8 cellular contexts compared by ENCODE assay signal in the genomic region with DNA sequence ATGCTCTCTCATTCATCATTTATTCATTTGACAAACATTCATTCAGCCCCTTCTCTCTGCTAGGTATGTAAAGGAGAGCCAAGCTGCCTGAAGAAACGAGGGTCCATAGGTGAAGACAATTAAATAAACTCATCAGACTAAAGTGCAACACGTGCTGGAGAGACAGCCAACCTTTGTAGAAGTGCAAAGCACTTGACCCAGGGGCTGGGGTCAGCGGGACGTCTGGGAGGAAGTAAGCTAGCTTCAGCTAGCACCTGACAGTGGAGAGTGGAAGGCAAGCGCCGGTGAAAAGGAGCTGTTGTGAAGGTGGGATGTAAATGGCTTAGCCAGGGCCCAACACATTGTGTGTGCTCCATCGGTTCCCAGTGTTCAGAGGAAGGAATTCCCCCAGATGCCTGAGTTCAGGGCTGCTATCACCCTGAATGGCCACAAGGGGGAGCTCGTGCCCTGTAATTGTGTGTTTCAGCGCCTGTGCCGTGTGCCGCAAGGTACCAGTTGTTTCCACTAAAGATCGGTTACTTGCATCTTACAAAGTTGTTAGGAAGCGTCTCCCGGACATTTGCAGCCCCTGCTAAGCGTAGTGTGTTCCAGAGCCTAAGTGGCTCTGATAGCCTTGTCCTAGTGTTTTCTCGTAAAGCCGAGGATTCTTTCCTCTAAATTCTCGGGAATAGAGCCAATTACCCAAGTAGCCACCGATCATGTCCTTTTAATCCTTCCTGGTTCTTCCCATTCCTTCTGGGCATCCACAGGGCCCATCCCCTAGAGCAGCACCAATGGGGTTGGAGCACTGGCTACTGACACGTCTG. TPM values are rescaled to one million over a fixed set of nuclear protein-coding genes. Genes with fewer than 3 reads are reported as not detected.
DNase-seq lines count a peak whose midpoint lies in the region; ATAC-seq and TF ChIP-seq lines count a peak whose summit lies in the region.

No MANE protein-coding gene starts in this region.

- intact Hi-C loops in ovary (cut with DNase I) (no loop called here), testis (cut with DNase I; ENCODE audit: low total_unique reads) (no loop called here)

- 1 to 2% (median 1%) methylated on average over 20 of the region's 20 CpGs for WGBS in ovary, 3 donors
- WGBS in testis, 2 donors = 4% methylated on average over 18 to 20 of the region's 20 CpGs

- H3K27me3 ChIP-seq in SJSA1 (replicated peaks) (peaks cover 45% of the 10 kb centered on the region), ovary (no peaks in the 10 kb centered on the region), testis (no peaks in the 10 kb centered on the region)

- TF ChIP-seq EP300 in ovary (IDR thresholded peaks at IDR 0.05) = no peak

- H3K4me3 ChIP-seq in SJSA1 (no peak overlapping the region), ovary (no peak overlapping the region), testis (peak overlapping the region in 1 of 2 donors; percentile 36)

- ATAC-seq in HG02763 (IDR thresholded peaks at IDR 0.05; ENCODE audit: unreplicated experiment) = no peak

- H3K4me1 ChIP-seq in SJSA1 (replicated peaks) = peaks cover 4% of the 10 kb centered on the region; the same call in 1 of the 2 replicates
- peaks cover 2% of the 10 kb centered on the region for H3K4me1 ChIP-seq in ovary (ENCODE audit: insufficient read depth)
- peaks cover 8% of the 10 kb centered on the region for H3K4me1 ChIP-seq in testis

- H3K9me3 ChIP-seq in SJSA1 (replicated peaks) (no peaks in the 10 kb centered on the region), ovary (no peaks in the 10 kb centered on the region), testis (no peaks in the 10 kb centered on the region)

- no peak overlapping the region for H3K27ac ChIP-seq in SJSA1
- H3K27ac ChIP-seq in ovary = no peak overlapping the region
- no peak overlapping the region for H3K27ac ChIP-seq in testis

- peak; percentile 77 for DNase-seq in Daoy (ENCODE audit: low read depth)
- DNase-seq in LHCN-M2 (ENCODE audit: low read depth) = peak; percentile 67
- DNase-seq in SJSA1 (ENCODE audit: low read depth in 1 of 2, low spot score in 2 of 2) = peak; percentile 56 to 64
- DNase-seq in activated gamma-delta T cell treated with anti-CD3 and anti-CD28 coated beads, Interleukin-2, amount 50 U/mL, for 16 hours (ENCODE audit: low read depth) = peak; percentile 60
- peak; percentile 58 for DNase-seq in globus pallidus (ENCODE audit: low spot score)
- peak; percentile 51 to 74 (median 65) for DNase-seq in ovary
- peak; percentile 84 for DNase-seq in testis

- TF ChIP-seq POLR2A in ovary (IDR thresholded peaks at IDR 0.05) = no peak
- no peak for TF ChIP-seq POLR2A in testis (IDR thresholded peaks at IDR 0.05)

- no peaks in the 10 kb centered on the region for H3K36me3 ChIP-seq in SJSA1
- no peaks in the 10 kb centered on the region for H3K36me3 ChIP-seq in ovary
- no peaks in the 10 kb centered on the region for H3K36me3 ChIP-seq in testis (ENCODE audit: low read depth, missing control alignments)

- TF ChIP-seq CTCF in ovary (IDR thresholded peaks at IDR 0.05) (peak; percentile 41 to 93 (median 78)), testis (IDR thresholded peaks at IDR 0.05) (peak; percentile 90 to 98 (median 92))

RNA-seq across cellular contexts. Expression of gene TLX1, which starts 30.6 kb away (rescaled TPM):
- 0.06 TPM in 1 of 2 replicates, not detected in the other for total RNA-seq in Daoy (2014; rRNA removed; shearing (Covaris generic))
- total RNA-seq in LHCN-M2 (2014; rRNA removed) = not detected in 2 replicates
- polyA plus RNA-seq in LHCN-M2 (2012) = not detected
- not detected in 2 replicates for total RNA-seq in SJSA1 (2014; rRNA removed; shearing (Covaris generic))
- not detected for total RNA-seq in ovary
- polyA plus RNA-seq in ovary = not detected
- 1 to 10 TPM in 1 of 2 donors, under 1 TPM in 1; 0.99 to 1.7 TPM for total RNA-seq in testis
- polyA plus RNA-seq in testis (ENCODE audit: insufficient read depth, low read depth, low replicate concordance) = 0.44 TPM
